15 cellular contexts compared by ENCODE assay signal in the genomic region with DNA sequence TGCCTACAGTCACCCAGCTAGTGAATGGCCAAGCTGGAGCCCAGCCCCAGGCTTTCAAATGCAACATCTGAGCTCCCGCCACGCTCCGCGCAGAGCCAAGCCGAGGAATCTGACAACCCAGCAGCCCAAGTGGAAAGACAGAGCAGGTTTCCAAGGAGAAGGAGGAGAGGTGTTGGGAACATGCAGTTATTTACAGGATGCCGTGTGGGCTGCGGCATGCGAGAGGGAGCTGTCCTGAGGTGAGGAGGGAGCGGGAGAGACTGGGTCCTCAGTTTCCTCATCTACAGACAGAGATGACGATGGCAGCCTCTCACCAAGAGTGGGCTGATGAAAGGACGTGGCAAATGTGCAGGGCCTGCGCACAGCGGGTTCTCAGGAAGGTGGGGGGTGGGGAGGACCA. TPM values are rescaled to one million over a fixed set of nuclear protein-coding genes. Genes with fewer than 3 reads are reported as not detected.
DNase-seq lines count a peak whose midpoint lies in the region; ATAC-seq and TF ChIP-seq lines count a peak whose summit lies in the region.
"Had no signal": no experiment of that assay in that cellular context is flagged by ENCODE, and none has a peak within 500 bp of the region (broad histone marks: within the 10 kb centered on the region; RNA-seq: fewer than 3 reads in every experiment).

No MANE protein-coding gene starts in this region.

- H2AFZ ChIP-seq in IMR-90 (replicated peaks; ENCODE audit: low read length, poor library complexity): no peak overlapping the region
- no peak overlapping the region for H2AFZ ChIP-seq in neuronal stem cell (ENCODE audit: low read length)

- peak; percentile 44 for DNase-seq in Ammon's horn (ENCODE audit: low spot score)
- DNase-seq in IMR-90: no peak
- DNase-seq in neuronal stem cell (ENCODE audit: low spot score): no peak
- DNase-seq in immature natural killer cell: no peak
- DNase-seq: BE2C; CD4-positive, alpha-beta memory T cell; DMS79; GOT3; KG1 had no signal

- H3K56ac ChIP-seq in IMR-90 (ENCODE audit: extremely low read depth, insufficient read depth, low read length): no peak overlapping the region

- H3K9ac ChIP-seq in IMR-90 (ENCODE audit: low read depth, low read length) (no peak overlapping the region), neuronal stem cell (ENCODE audit: low read depth, low read length, poor library complexity) (peak overlapping the region; percentile 2)

- H3K27ac ChIP-seq in IMR-90 (ENCODE audit: insufficient read depth, low read length) (no peak overlapping the region), neuronal stem cell (replicated peaks; ENCODE audit: low read length) (no peak overlapping the region), temporal lobe (ENCODE audit: low read depth, low read length) (peak overlapping the region; percentile 59)
- H3K27ac ChIP-seq: C4-2B had no signal

- TF ChIP-seq RAD21 in IMR-90 (IDR thresholded peaks at IDR 0.05; ENCODE audit: low read length): no peak

- BruUV-seq in IMR-90 (replicated peaks; lab: Mats Ljungman, UMichigan): no TSS peak

- POLR2A ChIA-PET in IMR-90 (lab: Charles Lee; ENCODE audit: unreplicated experiment): no interaction called here

- peak overlapping the region; percentile 25 for H2AK9ac ChIP-seq in IMR-90 (replicated peaks; ENCODE audit: low read depth, low read length, poor library complexity)

- intact Hi-C loops in IMR-90 (cut with micrococcal nuclease): no loop called here

- H3K23ac ChIP-seq in IMR-90 (ENCODE audit: low read depth, low read length): no peak overlapping the region
- H3K23ac ChIP-seq in neuronal stem cell (ENCODE audit: low read depth, low read length, poor library complexity): peak overlapping the region; percentile 3

- H2BK5ac ChIP-seq in IMR-90 (ENCODE audit: low read depth, low read length, poor library complexity, severe bottlenecking) (no peak overlapping the region), neuronal stem cell (ENCODE audit: low read length) (no peak overlapping the region)

- H2BK120ac ChIP-seq in IMR-90 (ENCODE audit: low read depth, low read length): no peak overlapping the region
- no peak overlapping the region for H2BK120ac ChIP-seq in neuronal stem cell (ENCODE audit: low read depth, low read length)

- H3K27me3 Mint-ChIP-seq in immature natural killer cell (ENCODE audit: low read depth in 3 of 3): peaks cover 2 to 6% (median 5%) of the 10 kb centered on the region in 3 donors
- H3K27me3 Mint-ChIP-seq: CD4-positive, alpha-beta memory T cell had no signal

- H3K36me3 Mint-ChIP-seq in immature natural killer cell: no peaks in the 10 kb centered on the region

- H4K91ac ChIP-seq in IMR-90 (ENCODE audit: insufficient read depth, low read depth, low read length): no peak overlapping the region
- H4K91ac ChIP-seq in neuronal stem cell (ENCODE audit: low read depth, low read length, poor library complexity): no peak overlapping the region

- H3K9me3 ChIP-seq in IMR-90 (ENCODE audit: control insufficient read depth, insufficient read depth, low read length) (no peaks in the 10 kb centered on the region), neuronal stem cell (replicated peaks in 1 of 2; ENCODE audit: control insufficient read depth in 2 of 2, insufficient read depth in 1 of 2, low read depth in 1 of 2, low read length in 2 of 2) (no peaks in the 10 kb centered on the region)
- H3K9me3 ChIP-seq: BE2C, HAP-1 had no signal

- H3K9me3 Mint-ChIP-seq in immature natural killer cell: peaks cover 0 to 2% (median 0%) of the 10 kb centered on the region in 6 donors

- dilution Hi-C loops in IMR-90 (cut with HindIII; ENCODE audit: low sequenced_read_pairs, unreplicated experiment): no loop called here

- H2BK15ac ChIP-seq in IMR-90 (ENCODE audit: low read depth, low read length): no peak overlapping the region
- no peak overlapping the region for H2BK15ac ChIP-seq in neuronal stem cell (ENCODE audit: low read length)

- ATAC-seq in IMR-90 (ENCODE audit: low read depth) (no peak), HG03469 (IDR thresholded peaks at IDR 0.05; ENCODE audit: unreplicated experiment) (no peak), HG02763 (IDR thresholded peaks at IDR 0.05; ENCODE audit: unreplicated experiment) (no peak)

- WGBS in IMR-90 (ENCODE audit: extremely low coverage in 2 of 2, insufficient read length in 1 of 2), 2 experiments: 62% methylated on average over 2 of the region's 13 CpGs; no CpG with 5 or more reads in 1 of the 2 experiments
- no CpG with 5 or more reads among the region's 13 CpGs for whole genome bisulfite sequencing in neuronal stem cell (ENCODE audit: extremely low coverage in 2 of 2, insufficient read length in 2 of 2, insufficient replicate concordance in 1 of 2), 2 donors

- H3K4me2 ChIP-seq in IMR-90 (ENCODE audit: low read depth, low read length) (no peak overlapping the region), neuronal stem cell (ENCODE audit: insufficient read depth, low read length, poor library complexity, severe bottlenecking) (no peak overlapping the region)

- H2BK20ac ChIP-seq in IMR-90 (ENCODE audit: low read depth, low read length): no peak overlapping the region

- no peaks in the 10 kb centered on the region for H3K36me3 ChIP-seq in IMR-90 (ENCODE audit: control insufficient read depth, insufficient read depth, low read length)
- H3K36me3 ChIP-seq in neuronal stem cell (replicated peaks in 1 of 2; ENCODE audit: control insufficient read depth in 2 of 2, insufficient read depth in 2 of 2, low read length in 2 of 2): no peaks in the 10 kb centered on the region
- H3K36me3 ChIP-seq: BE2C, HAP-1 had no signal

- H4K5ac ChIP-seq in IMR-90 (ENCODE audit: low read depth, low read length): no peak overlapping the region

- H3K9me1 ChIP-seq in IMR-90 (ENCODE audit: insufficient read depth, low read length): no peaks in the 10 kb centered on the region; the same call in 1 of the 2 replicates

- CTCF ChIA-PET in IMR-90 (lab: Yijun Ruan, JAX): no interaction called here

- no peak overlapping the region for H3K27ac Mint-ChIP-seq in immature natural killer cell

- H3K14ac ChIP-seq in IMR-90 (replicated peaks; ENCODE audit: low read depth, low read length) (no peak overlapping the region), neuronal stem cell (ENCODE audit: low read length) (no peak overlapping the region)

- H4K8ac ChIP-seq in IMR-90 (ENCODE audit: low read depth in 2 of 2, low read length in 2 of 2) (no peak overlapping the region), neuronal stem cell (ENCODE audit: low read depth, low read length) (no peak overlapping the region)

- H3K18ac ChIP-seq in IMR-90 (ENCODE audit: low read depth, low read length): no peak overlapping the region
- H3K18ac ChIP-seq in neuronal stem cell (ENCODE audit: low read length): no peak overlapping the region

- H3K4me3 ChIP-seq in IMR-90 (ENCODE audit: insufficient read depth, low read depth, low read length): no peak overlapping the region
- no peak overlapping the region for H3K4me3 ChIP-seq in neuronal stem cell (ENCODE audit: low read length in 2 of 2)
- H3K4me3 ChIP-seq: HAP-1 had no signal

- no peak for TF ChIP-seq POLR2A in IMR-90 (IDR thresholded peaks at IDR 0.05; ENCODE audit: low read depth, low read length)

- no peak overlapping the region for H2AK5ac ChIP-seq in IMR-90 (ENCODE audit: low read depth, low read length)
- H2AK5ac ChIP-seq in neuronal stem cell (ENCODE audit: low read depth, low read length): no peak overlapping the region

- no peaks in the 10 kb centered on the region for H3K4me1 Mint-ChIP-seq in immature natural killer cell
- H3K4me1 Mint-ChIP-seq: CD4-positive, alpha-beta memory T cell had no signal

- H4K20me1 ChIP-seq in IMR-90 (ENCODE audit: insufficient read depth, low read length): no peaks in the 10 kb centered on the region

- H3K79me1 ChIP-seq in IMR-90 (ENCODE audit: low read depth in 1 of 2, low read length in 2 of 2) (no peaks in the 10 kb centered on the region), neuronal stem cell (ENCODE audit: low read depth, low read length) (no peaks in the 10 kb centered on the region)

- H3K27me3 ChIP-seq in IMR-90 (ENCODE audit: control insufficient read depth, insufficient read depth, low read length) (no peaks in the 10 kb centered on the region; the same call in 1 of the 2 replicates), neuronal stem cell (ENCODE audit: control insufficient read depth in 3 of 3, insufficient read depth in 3 of 3, low read depth in 1 of 3, low read length in 3 of 3) (no peaks in the 10 kb centered on the region)
- H3K27me3 ChIP-seq: BE2C had no signal

- H2BK12ac ChIP-seq in neuronal stem cell (ENCODE audit: low read length): no peak overlapping the region

- H3K4me3 Mint-ChIP-seq in immature natural killer cell: no peak overlapping the region
- H3K4me3 Mint-ChIP-seq: CD4-positive, alpha-beta memory T cell had no signal

- H3K4me1 ChIP-seq in IMR-90 (ENCODE audit: control insufficient read depth, insufficient read depth, low read length): no peaks in the 10 kb centered on the region
- H3K4me1 ChIP-seq in neuronal stem cell (ENCODE audit: control insufficient read depth in 2 of 2, insufficient read depth in 1 of 2, low read depth in 1 of 2, low read length in 2 of 2): peaks cover 0 to 4% of the 10 kb centered on the region in 2 donors
- H3K4me1 ChIP-seq: HAP-1 had no signal

- H3K4ac ChIP-seq in IMR-90 (ENCODE audit: low read depth, low read length) (no peak overlapping the region), neuronal stem cell (ENCODE audit: low read length) (no peak overlapping the region)

- TF ChIP-seq CTCF in IMR-90 (conservative IDR thresholded peaks at IDR 0.05; ENCODE audit: low read depth, low read length): no peak

- in situ Hi-C loops in IMR-90 (cut with MboI; ENCODE audit: low sequenced_read_pairs): no loop called here

TF ChIP-seq in IMR-90, 13 proteins besides CTCF, POLR2A, EP300 and RAD21 (continues in another document):
- TF ChIP-seq FOS (IDR thresholded peaks at IDR 0.05; ENCODE audit: low read depth, low read length): no peak
- TF ChIP-seq BHLHE40 (IDR thresholded peaks at IDR 0.05; ENCODE audit: low read depth, low read length): no peak
- no peak for TF ChIP-seq MAZ (IDR thresholded peaks at IDR 0.05; ENCODE audit: borderline replicate concordance, low read depth, low read length)
- no peak for TF ChIP-seq RFX5 (IDR thresholded peaks at IDR 0.05; ENCODE audit: low read depth, low read length)

RNA-seq across cellular contexts. Expression of a gene that starts 15.0 kb away (rescaled TPM):
- total RNA-seq in IMR-90 (2012; rRNA removed) (not detected in 2 replicates), temporal lobe (53.1 TPM)
- polyA plus RNA-seq in IMR-90 (2012; rRNA removed) (not detected in 2 replicates), immature natural killer cell (not detected)
- not detected in 2 replicates for polyA plus RNA-seq in IMR-90 (2012; cell fraction: cytosol; rRNA removed)
- not detected in 2 replicates for polyA plus RNA-seq in IMR-90 (2012; cell fraction: nucleus; rRNA removed; ENCODE audit: low replicate concordance)
- 0.10 TPM for polyA plus RNA-seq in neuronal stem cell (2013, experiment 1 of 2)
- polyA plus RNA-seq in neuronal stem cell (2013, experiment 2 of 2): 0.07 TPM
- total RNA-seq: A172; CD4-positive, alpha-beta memory T cell had no signal

Comparison
In these comparisons a context has a peak if more than half of its experiments do, and no peak if none do; other contexts are left out.
1. RNA of a gene that starts 15.0 kb away (total RNA-seq): 53.1 TPM in temporal lobe (single experiment); not detected in IMR-90; every median in the first group is over 10 times any median in the second.